In the genomic region with DNA sequence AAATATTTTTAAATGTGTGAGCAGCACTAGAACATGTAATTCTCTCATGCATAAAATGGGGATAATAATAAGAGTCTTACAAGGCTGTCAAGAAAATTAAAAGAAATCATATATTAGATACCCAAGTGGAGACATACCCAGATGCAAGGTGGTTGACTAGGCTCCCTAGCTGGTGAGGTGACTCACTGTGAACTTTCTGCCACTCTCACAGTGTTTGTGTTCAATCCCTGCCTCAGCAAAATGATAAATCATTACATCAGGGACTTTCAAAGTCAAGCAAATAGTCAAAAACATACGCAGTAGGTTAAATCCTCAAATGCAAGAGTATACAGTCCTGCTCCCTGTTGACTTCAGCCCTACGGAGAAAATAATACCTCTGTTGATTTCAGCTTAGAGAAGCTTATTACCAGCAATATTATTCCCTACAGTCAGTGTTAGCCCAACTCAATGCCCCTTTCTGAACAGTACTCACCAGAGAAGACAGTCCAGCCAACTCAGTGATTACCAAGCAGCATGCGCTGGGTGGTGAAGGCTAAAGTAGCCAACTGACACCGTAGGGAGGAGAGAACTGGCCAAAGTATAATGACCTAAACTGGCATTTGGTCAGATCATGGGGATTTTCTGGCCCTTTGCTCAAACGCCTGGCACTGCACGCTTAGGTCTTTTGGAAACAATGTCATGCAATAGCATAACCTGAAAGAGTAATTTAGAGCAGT, we compare ENCODE assay signal across 27 cellular contexts.
"Had no signal": no experiment of that assay in that cellular context is flagged by ENCODE, and none has a peak within 500 bp of the region (broad histone marks: within the 10 kb centered on the region; RNA-seq: fewer than 3 reads in every experiment).

No MANE protein-coding gene starts in this region.

- ATAC-seq: activated CD8-positive, alpha-beta memory T cell treated with anti-CD3 and anti-CD28 coated beads, Interleukin-2, amount 10 ng/mL, durations not matched to agents 7 days and 5 days; activated CD8-positive, alpha-beta T cell treated with anti-CD3 and anti-CD28 coated beads, Interleukin-2, amount 10 ng/mL, durations not matched to agents 7 days and 5 days; body of pancreas; effector memory CD8-positive, alpha-beta T cell; heart left ventricle; lower lobe of right lung; natural killer cell; WTC11 had no signal

- H3K27ac Mint-ChIP-seq: activated CD8-positive, alpha-beta memory T cell treated with anti-CD3 and anti-CD28 coated beads, Interleukin-2, amount 10 ng/mL, durations not matched to agents 7 days and 5 days; activated CD8-positive, alpha-beta T cell treated with anti-CD3 and anti-CD28 coated beads, Interleukin-2, amount 10 ng/mL, durations not matched to agents 7 days and 5 days; activated naive CD4-positive, alpha-beta T cell treated with anti-CD3 and anti-CD28 coated beads for 36 hours; activated naive CD8-positive, alpha-beta T cell treated with anti-CD3 and anti-CD28 coated beads for 36 hours; effector memory CD8-positive, alpha-beta T cell; immature natural killer cell; natural killer cell; WTC11 had no signal

- H3K27ac ChIP-seq: adrenal gland, body of pancreas, cardiac muscle cell, heart left ventricle, lower lobe of right lung, right atrium auricular region, testis had no signal

- H3K4me3 ChIP-seq: adrenal gland, body of pancreas, cardiac muscle cell, heart left ventricle, lower lobe of right lung, right atrium auricular region, testis had no signal

- H3K4me1 Mint-ChIP-seq: immature natural killer cell, natural killer cell had no signal

- H3K9me3 ChIP-seq: adrenal gland, body of pancreas, lower lobe of right lung, right atrium auricular region, testis had no signal

- DNase-seq: activated CD4-positive, alpha-beta T cell treated with anti-CD3 and anti-CD28 coated beads for 1 hour; activated CD8-positive, alpha-beta memory T cell treated with anti-CD3 and anti-CD28 coated beads, Interleukin-2, amount 10 ng/mL, durations not matched to agents 7 days and 5 days; activated CD8-positive, alpha-beta T cell treated with anti-CD3 and anti-CD28 coated beads, Interleukin-2, amount 10 ng/mL, durations not matched to agents 7 days and 5 days; activated effector memory CD4-positive, alpha-beta T cell treated with anti-CD3 and anti-CD28 coated beads, Interleukin-2, amount 50 U/mL, for 16 hours; activated naive CD4-positive, alpha-beta T cell treated with anti-CD3 and anti-CD28 coated beads for 36 hours; activated naive CD8-positive, alpha-beta T cell treated with anti-CD3 and anti-CD28 coated beads for 36 hours; adrenal gland; aorta; body of pancreas; cortex of kidney; effector memory CD8-positive, alpha-beta T cell; foreskin fibroblast; heart left ventricle; hypothalamus; immature natural killer cell; kidney; lower lobe of right lung; mesenchymal stem cell; natural killer cell; stimulated activated naive CD4-positive, alpha-beta T cell; T-helper 2 cell; testis; trophoblast cell had no signal

- H3K4me3 Mint-ChIP-seq: activated CD8-positive, alpha-beta memory T cell treated with anti-CD3 and anti-CD28 coated beads, Interleukin-2, amount 10 ng/mL, durations not matched to agents 7 days and 5 days; activated CD8-positive, alpha-beta T cell treated with anti-CD3 and anti-CD28 coated beads, Interleukin-2, amount 10 ng/mL, durations not matched to agents 7 days and 5 days; activated naive CD4-positive, alpha-beta T cell treated with anti-CD3 and anti-CD28 coated beads for 36 hours; activated naive CD8-positive, alpha-beta T cell treated with anti-CD3 and anti-CD28 coated beads for 36 hours; effector memory CD8-positive, alpha-beta T cell; immature natural killer cell; natural killer cell; WTC11 had no signal

- H3K9me3 Mint-ChIP-seq: activated naive CD8-positive, alpha-beta T cell treated with anti-CD3 and anti-CD28 coated beads for 36 hours; natural killer cell had no signal

- H3K36me3 ChIP-seq: adrenal gland, cardiac muscle cell, heart left ventricle, lower lobe of right lung, right atrium auricular region had no signal

- H3K36me3 Mint-ChIP-seq: activated CD8-positive, alpha-beta memory T cell treated with anti-CD3 and anti-CD28 coated beads, Interleukin-2, amount 10 ng/mL, durations not matched to agents 7 days and 5 days; activated naive CD8-positive, alpha-beta T cell treated with anti-CD3 and anti-CD28 coated beads for 36 hours; immature natural killer cell; natural killer cell; WTC11 had no signal

- H3K4me1 ChIP-seq: adrenal gland, body of pancreas, heart left ventricle, lower lobe of right lung, right atrium auricular region, testis had no signal

- H3K27me3 ChIP-seq: body of pancreas, cardiac muscle cell, right atrium auricular region, testis had no signal

- FAIRE-seq: kidney, urothelium cell line had no signal
